ENCODE assay signal across 1 cellular context in genomic region chr12:10607885-10608458, GRCh38.
TF ChIP-seq lines count a peak whose summit lies in the region.

No MANE protein-coding gene starts in this region.

TF ChIP-seq in HepG2, 621 proteins besides CTCF, POLR2A, EP300 and RAD21:
- 0 out of 2 replicates have a peak, but pooled peaks have one; percentile 3 for TF ChIP-seq SMC3 (IDR thresholded peaks at IDR 0.05; ENCODE audit: low read length)
- TF ChIP-seq ZNF567 (CRISPR knock-in tag; IDR thresholded peaks at IDR 0.05; ENCODE audit: borderline replicate concordance), result no peak
- no peak for TF ChIP-seq HBP1 (CRISPR knock-in tag; IDR thresholded peaks at IDR 0.05; ENCODE audit: low read depth)
